Comparison of ENCODE assay signal across 11 cellular contexts in genomic region chr3:69763976-69764851, GRCh38. TPM values are rescaled to one million over a fixed set of nuclear protein-coding genes. Genes with fewer than 3 reads are reported as not detected.
A peak's percentile ranks its signal among the peaks of the same experiment; 100 is the strongest.
DNase-seq lines count a peak whose midpoint lies in the region; ATAC-seq, FAIRE-seq and TF ChIP-seq lines count a peak whose summit lies in the region.
"Had no signal": no experiment of that assay in that cellular context is flagged by ENCODE, and none has a peak within 500 bp of the region (broad histone marks: within the 10 kb centered on the region; RNA-seq: fewer than 3 reads in every experiment).

No MANE protein-coding gene starts in this region.

- no peak for TF ChIP-seq POLR2A in GM12891 (IDR thresholded peaks at IDR 0.05; ENCODE audit: low read depth, low read length)

- H3K4me2 ChIP-seq in parathyroid adenoma (ENCODE audit: low read length), result peak overlapping the region; percentile 63

- FAIRE-seq in GM12891 (lab: Jason Lieb, UNC), result no peak
- FAIRE-seq: HTR-8/SVneo had no signal

- H3K4me3 ChIP-seq in HUES48 (ENCODE audit: low read depth, low read length) (no peak overlapping the region), colonic mucosa (no peak overlapping the region), parathyroid adenoma (ENCODE audit: low read depth, low read length) (peak overlapping the region; percentile 31)

- H3K36me3 ChIP-seq in HUES48 (ENCODE audit: control insufficient read depth, insufficient read depth, low read length) (no peaks in the 10 kb centered on the region), colonic mucosa (no peaks in the 10 kb centered on the region), parathyroid adenoma (ENCODE audit: control insufficient read depth, insufficient read depth, low read length) (no peaks in the 10 kb centered on the region)

- no peak for DNase-seq in GM12891 (ENCODE audit: insufficient read length, low spot score)
- DNase-seq in colonic mucosa, result no peak
- no peak for DNase-seq in AG08396 (ENCODE audit: low spot score)
- DNase-seq: occipital lobe; stimulated activated naive CD4-positive, alpha-beta T cell treated with Interleukin-2 at 50 U/mL for 16 hours had no signal

- peak overlapping the region; percentile 16 for H3K27ac ChIP-seq in HUES48 (ENCODE audit: low read depth, low read length)
- H3K27ac ChIP-seq in colonic mucosa, result peak overlapping the region; percentile 26
- H3K27ac ChIP-seq in parathyroid adenoma, result peak overlapping the region; percentile 21

- H3K4me1 ChIP-seq in HUES48 (ENCODE audit: control insufficient read depth, insufficient read depth, low read length), result no peaks in the 10 kb centered on the region
- no peaks in the 10 kb centered on the region for H3K4me1 ChIP-seq in colonic mucosa
- H3K4me1 ChIP-seq in parathyroid adenoma, result peaks cover 29% of the 10 kb centered on the region

- intact Hi-C loops in colonic mucosa (cut with DNase I), result no loop called here

- H3K9me3 ChIP-seq in HUES48 (ENCODE audit: control insufficient read depth, insufficient read depth, low read length) (no peaks in the 10 kb centered on the region), colonic mucosa (no peaks in the 10 kb centered on the region), parathyroid adenoma (ENCODE audit: control insufficient read depth, low read length) (no peaks in the 10 kb centered on the region)

- H2AFZ ChIP-seq in parathyroid adenoma, result no peak overlapping the region

- TF ChIP-seq CTCF in colonic mucosa (IDR thresholded peaks at IDR 0.05) (no peak), parathyroid adenoma (IDR thresholded peaks at IDR 0.05) (no peak)

- H3K9ac ChIP-seq in HUES48 (ENCODE audit: low read depth, low read length) (no peak overlapping the region), colonic mucosa (ENCODE audit: low read depth in 2 of 2, low read length in 2 of 2) (no peak overlapping the region), parathyroid adenoma (no peak overlapping the region)

- ATAC-seq in HG03521 (IDR thresholded peaks at IDR 0.05; ENCODE audit: unreplicated experiment) (no peak), GM21717 (IDR thresholded peaks at IDR 0.05; ENCODE audit: unreplicated experiment) (no peak), HG02798 (IDR thresholded peaks at IDR 0.05; ENCODE audit: poor library complexity, unreplicated experiment) (no peak)

- H3K79me2 ChIP-seq in parathyroid adenoma, result peaks cover 10% of the 10 kb centered on the region

- H3K27me3 ChIP-seq in HUES48 (ENCODE audit: control insufficient read depth, insufficient read depth, low read length) (no peaks in the 10 kb centered on the region), colonic mucosa (no peaks in the 10 kb centered on the region), parathyroid adenoma (ENCODE audit: control insufficient read depth, insufficient read depth, low read length) (no peaks in the 10 kb centered on the region)

TF ChIP-seq in GM12891, 5 proteins besides CTCF, POLR2A, EP300 and RAD21:
- TF ChIP-seq SPI1 (IDR thresholded peaks at IDR 0.05; ENCODE audit: low read depth, low read length) (peak; percentile 88), POLR2AphosphoS5 (IDR thresholded peaks at IDR 0.05; ENCODE audit: low read depth, low read length) (no peak), TAF1 (IDR thresholded peaks at IDR 0.05; ENCODE audit: low read depth, low read length) (no peak), PAX5 (IDR thresholded peaks at IDR 0.05; ENCODE audit: insufficient read depth, low read length, severe bottlenecking) (no peak)
TF ChIP-seq in GM12891: peak in this region for 1.

RNA-seq across cellular contexts. Expression of gene MITF, which starts 24.9 kb away (rescaled TPM):
- polyA plus RNA-seq in GM12891 (2012; ENCODE audit: low read depth, missing spikeins), result not detected
- total RNA-seq in colonic mucosa, result 1 to 10 TPM; 2.9 to 5.8 TPM
